In the genomic region with DNA sequence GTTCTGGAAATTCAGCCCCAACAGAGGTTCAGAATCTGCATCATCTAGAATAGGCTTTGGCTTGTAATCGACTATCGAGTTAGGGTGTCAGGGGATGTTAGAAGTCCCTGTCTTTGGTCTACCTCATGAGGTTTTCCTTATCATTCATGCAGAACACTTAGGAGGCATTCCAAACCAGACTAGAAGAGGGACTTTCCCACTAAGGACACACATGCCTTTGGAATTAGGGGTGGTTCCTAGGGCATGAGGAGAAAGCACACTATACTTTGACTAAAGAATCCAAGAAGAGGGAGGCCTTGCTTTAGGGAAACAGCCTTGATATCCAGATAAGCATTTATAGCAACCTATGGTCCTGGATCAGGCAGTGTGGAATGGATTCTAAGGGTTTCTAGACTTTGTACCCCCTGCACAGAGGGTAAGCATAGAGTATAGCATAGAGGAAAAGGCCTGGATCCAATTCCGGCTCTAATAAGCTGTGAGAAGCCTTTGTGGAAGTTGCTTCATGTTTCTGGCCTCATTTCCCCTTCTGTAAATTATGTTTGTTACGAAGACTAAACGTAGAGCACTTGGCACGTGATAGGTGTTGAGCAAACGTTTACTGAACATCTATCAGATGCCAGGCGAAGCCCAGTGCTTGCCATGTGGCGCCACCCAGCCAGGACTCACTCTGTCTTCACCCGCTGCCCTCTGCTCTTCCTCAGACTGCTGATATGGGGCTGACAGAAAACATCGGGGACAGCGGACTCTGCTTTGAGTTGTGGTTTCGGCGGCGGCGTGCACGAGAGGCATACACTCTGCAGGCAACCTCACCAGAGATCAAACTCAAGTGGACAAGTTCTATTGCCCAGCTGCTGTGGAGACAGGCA, we compare ENCODE assay signal across 1 cellular context.
TF ChIP-seq lines count a peak whose summit lies in the region.

No MANE protein-coding gene starts in this region.

TF ChIP-seq in IMR-90, 13 proteins besides CTCF, POLR2A, EP300 and RAD21:
- no peak for TF ChIP-seq CHD1 (IDR thresholded peaks at IDR 0.05; ENCODE audit: low read depth, low read length)
- peak; percentile 41; the same call in 1 of the 2 replicates for TF ChIP-seq BHLHE40 (IDR thresholded peaks at IDR 0.05; ENCODE audit: low read depth, low read length)
- no peak for TF ChIP-seq MAFK (IDR thresholded peaks at IDR 0.05; ENCODE audit: low read depth, low read length)
- TF ChIP-seq CEBPB (IDR thresholded peaks at IDR 0.05; ENCODE audit: low read depth, low read length): peak; percentile 15; the same call in 1 of the 2 replicates
- TF ChIP-seq, protein P1, sequence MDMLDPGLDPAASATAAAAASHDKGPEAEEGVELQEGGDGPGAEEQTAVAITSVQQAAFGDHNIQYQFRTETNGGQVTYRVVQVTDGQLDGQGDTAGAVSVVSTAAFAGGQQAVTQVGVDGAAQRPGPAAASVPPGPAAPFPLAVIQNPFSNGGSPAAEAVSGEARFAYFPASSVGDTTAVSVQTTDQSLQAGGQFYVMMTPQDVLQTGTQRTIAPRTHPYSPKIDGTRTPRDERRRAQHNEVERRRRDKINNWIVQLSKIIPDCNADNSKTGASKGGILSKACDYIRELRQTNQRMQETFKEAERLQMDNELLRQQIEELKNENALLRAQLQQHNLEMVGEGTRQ (IDR thresholded peaks at IDR 0.05; ENCODE audit: low read depth, low read length): peak; percentile 20; the same call in 1 of the 2 replicates
- TF ChIP-seq MAZ (IDR thresholded peaks at IDR 0.05; ENCODE audit: borderline replicate concordance, low read depth, low read length): 0 out of 2 replicates have a peak, but pooled peaks have one; percentile 23
- TF ChIP-seq SMC3 (IDR thresholded peaks at IDR 0.05; ENCODE audit: low read depth, low read length): no peak
- TF ChIP-seq, protein P2, sequence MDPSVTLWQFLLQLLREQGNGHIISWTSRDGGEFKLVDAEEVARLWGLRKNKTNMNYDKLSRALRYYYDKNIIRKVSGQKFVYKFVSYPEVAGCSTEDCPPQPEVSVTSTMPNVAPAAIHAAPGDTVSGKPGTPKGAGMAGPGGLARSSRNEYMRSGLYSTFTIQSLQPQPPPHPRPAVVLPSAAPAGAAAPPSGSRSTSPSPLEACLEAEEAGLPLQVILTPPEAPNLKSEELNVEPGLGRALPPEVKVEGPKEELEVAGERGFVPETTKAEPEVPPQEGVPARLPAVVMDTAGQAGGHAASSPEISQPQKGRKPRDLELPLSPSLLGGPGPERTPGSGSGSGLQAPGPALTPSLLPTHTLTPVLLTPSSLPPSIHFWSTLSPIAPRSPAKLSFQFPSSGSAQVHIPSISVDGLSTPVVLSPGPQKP (IDR thresholded peaks at IDR 0.05; ENCODE audit: borderline replicate concordance, low read depth, low read length): no peak
- no peak for TF ChIP-seq RFX5 (IDR thresholded peaks at IDR 0.05; ENCODE audit: low read depth, low read length)
- TF ChIP-seq NFE2L2 (IDR thresholded peaks at IDR 0.05; ENCODE audit: low read depth, low read length): no peak
- no peak for TF ChIP-seq MXI1 (IDR thresholded peaks at IDR 0.05; ENCODE audit: borderline replicate concordance, low read depth, low read length)
- no peak for TF ChIP-seq RCOR1 (IDR thresholded peaks at IDR 0.05; ENCODE audit: insufficient replicate concordance, low read length)
- peak; percentile 58; the same call in 1 of the 2 replicates for TF ChIP-seq FOS (IDR thresholded peaks at IDR 0.05; ENCODE audit: low read depth, low read length)
TF ChIP-seq in IMR-90: peak in this region for 5.
